Comparison of ENCODE assay signal across 21 cellular contexts in the genomic region with DNA sequence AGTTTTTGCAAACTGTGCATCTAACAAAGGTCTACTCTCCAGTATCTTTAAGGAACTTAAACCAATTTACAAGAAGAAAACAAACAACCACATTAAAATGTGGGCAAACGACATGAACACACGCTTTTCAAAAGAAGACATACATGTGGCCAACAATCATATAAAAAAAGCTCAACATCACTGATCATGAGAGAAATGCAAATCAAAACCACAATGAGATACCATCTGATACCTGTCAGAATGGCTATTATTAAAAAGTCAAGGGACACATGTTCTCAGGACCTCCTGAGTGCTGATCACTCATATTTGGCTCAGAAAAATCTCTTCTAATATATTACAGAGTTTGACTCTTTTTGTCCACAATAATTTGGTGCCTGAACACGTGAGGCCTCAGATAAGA. TPM values are rescaled to one million over a fixed set of nuclear protein-coding genes. Genes with fewer than 3 reads are reported as not detected.
DNase-seq lines count a peak whose midpoint lies in the region; ATAC-seq and TF ChIP-seq lines count a peak whose summit lies in the region.
"Had no signal": no experiment of that assay in that cellular context is flagged by ENCODE, and none has a peak within 500 bp of the region (broad histone marks: within the 10 kb centered on the region; RNA-seq: fewer than 3 reads in every experiment).

No MANE protein-coding gene starts in this region.

- no peak overlapping the region for H3K9ac ChIP-seq in Loucy (ENCODE audit: low read depth, low read length, poor library complexity, severe bottlenecking)

- ATAC-seq in GM18517 (IDR thresholded peaks at IDR 0.05; ENCODE audit: unreplicated experiment): peak; percentile 44
- ATAC-seq in GM21825 (IDR thresholded peaks at IDR 0.05; ENCODE audit: unreplicated experiment): peak; percentile 17
- ATAC-seq in stimulated activated naive B cell treated with anti-CD40 and anti-IgM and Interleukin-4, amounts not matched to agents 10 μg/mL and 1 μg/mL and 100 μg/mL, for 72 hours (replicated peaks): peak; percentile 46 to 51
- ATAC-seq in GM19452 (IDR thresholded peaks at IDR 0.05; ENCODE audit: unreplicated experiment): no peak
- ATAC-seq: activated CD8-positive, alpha-beta memory T cell treated with anti-CD3 and anti-CD28 coated beads, Interleukin-2, amount 10 ng/mL, durations not matched to agents 7 days and 5 days; gastrocnemius medialis; naive thymus-derived CD4-positive, alpha-beta T cell had no signal

- H3K36me3 ChIP-seq in Loucy (ENCODE audit: insufficient read depth, low read length): no peaks in the 10 kb centered on the region
- no peaks in the 10 kb centered on the region for H3K36me3 ChIP-seq in left ventricle myocardium inferior
- H3K36me3 ChIP-seq: gastrocnemius medialis, tibial artery had no signal

- TF ChIP-seq CTCF in Loucy (conservative IDR thresholded peaks at IDR 0.05; ENCODE audit: low read length) (no peak), chondrocyte (IDR thresholded peaks at IDR 0.05) (no peak), left ventricle myocardium inferior (IDR thresholded peaks at IDR 0.05; ENCODE audit: borderline replicate concordance) (no peak)

- no peak for DNase-seq in stimulated activated naive B cell treated with anti-CD40 and anti-IgM and Interleukin-4, amounts not matched to agents 10 μg/mL and 1 μg/mL and 100 μg/mL, for 72 hours
- DNase-seq in chondrocyte (ENCODE audit: low spot score): no peak
- DNase-seq in left ventricle myocardium inferior: no peak
- DNase-seq: activated CD4-positive, alpha-beta T cell treated with anti-CD3 and anti-CD28 coated beads for 1 hour; activated CD8-positive, alpha-beta memory T cell treated with anti-CD3 and anti-CD28 coated beads, Interleukin-2, amount 10 ng/mL, durations not matched to agents 7 days and 5 days; activated naive CD4-positive, alpha-beta T cell; gastrocnemius medialis; GDM1; Kasumi-1; naive thymus-derived CD4-positive, alpha-beta T cell; NCI-H1436 treated with DMSO at 0.1 percent for 48 hours; NCI-H446; tibial artery had no signal

- no peak overlapping the region for H2AFZ ChIP-seq in Loucy (ENCODE audit: low read length)

- H3K4me3 ChIP-seq in Loucy (ENCODE audit: low read length, poor library complexity, severe bottlenecking) (no peak overlapping the region), left ventricle myocardium inferior (no peak overlapping the region)
- H3K4me3 ChIP-seq: coronary artery, gastrocnemius medialis, skin epidermis, tibial artery had no signal

- peaks cover 15 to 25% of the 10 kb centered on the region in 2 donors for H3K36me3 Mint-ChIP-seq in stimulated activated naive B cell treated with anti-CD40 and anti-IgM and Interleukin-4, amounts not matched to agents 10 μg/mL and 1 μg/mL and 100 μg/mL, for 72 hours
- H3K36me3 Mint-ChIP-seq in chondrocyte (ENCODE audit: low read depth): no peaks in the 10 kb centered on the region
- H3K36me3 Mint-ChIP-seq: activated CD8-positive, alpha-beta memory T cell treated with anti-CD3 and anti-CD28 coated beads, Interleukin-2, amount 10 ng/mL, durations not matched to agents 7 days and 5 days; naive thymus-derived CD4-positive, alpha-beta T cell had no signal

- no peaks in the 10 kb centered on the region for H3K9me2 ChIP-seq in Loucy (replicated peaks; ENCODE audit: low read depth, low read length)

- peak overlapping the region; percentile 82 to 88 for H3K4me3 Mint-ChIP-seq in stimulated activated naive B cell treated with anti-CD40 and anti-IgM and Interleukin-4, amounts not matched to agents 10 μg/mL and 1 μg/mL and 100 μg/mL, for 72 hours
- no peak overlapping the region for H3K4me3 Mint-ChIP-seq in chondrocyte (ENCODE audit: unreplicated experiment)
- H3K4me3 Mint-ChIP-seq: activated CD8-positive, alpha-beta memory T cell treated with anti-CD3 and anti-CD28 coated beads, Interleukin-2, amount 10 ng/mL, durations not matched to agents 7 days and 5 days; T-helper 2 cell treated with Interferon-gamma antibody and Interleukin-4, amounts not matched to agents 5 μg/mL and 100 μg/mL, for 36 hours had no signal

- H3K79me2 ChIP-seq in Loucy (ENCODE audit: insufficient read depth, low read length): no peaks in the 10 kb centered on the region

- H3F3A ChIP-seq in Loucy (ENCODE audit: low read depth): peaks cover 5% of the 10 kb centered on the region; the same call in 1 of the 2 replicates

- intact Hi-C loops in left ventricle myocardium inferior (cut with micrococcal nuclease): no loop called here

- H3K4me1 ChIP-seq in Loucy (ENCODE audit: insufficient read depth, low read length, poor library complexity, severe bottlenecking) (peaks cover 8% of the 10 kb centered on the region), left ventricle myocardium inferior (no peaks in the 10 kb centered on the region)
- H3K4me1 ChIP-seq: gastrocnemius medialis, tibial artery had no signal

- H4K20me1 ChIP-seq in Loucy (ENCODE audit: insufficient read depth, low read length, poor library complexity, severe bottlenecking): no peaks in the 10 kb centered on the region

- H3K27ac Mint-ChIP-seq in stimulated activated naive B cell treated with anti-CD40 and anti-IgM and Interleukin-4, amounts not matched to agents 10 μg/mL and 1 μg/mL and 100 μg/mL, for 72 hours: peak overlapping the region; percentile 93
- no peak overlapping the region for H3K27ac Mint-ChIP-seq in chondrocyte (ENCODE audit: unreplicated experiment)
- H3K27ac Mint-ChIP-seq: activated CD8-positive, alpha-beta memory T cell treated with anti-CD3 and anti-CD28 coated beads, Interleukin-2, amount 10 ng/mL, durations not matched to agents 7 days and 5 days; naive thymus-derived CD4-positive, alpha-beta T cell; T-helper 2 cell treated with Interferon-gamma antibody and Interleukin-4, amounts not matched to agents 5 μg/mL and 100 μg/mL, for 36 hours had no signal

- H3K27me3 Mint-ChIP-seq in stimulated activated naive B cell treated with anti-CD40 and anti-IgM and Interleukin-4, amounts not matched to agents 10 μg/mL and 1 μg/mL and 100 μg/mL, for 72 hours: no peaks in the 10 kb centered on the region
- H3K27me3 Mint-ChIP-seq in chondrocyte (ENCODE audit: low read depth): no peaks in the 10 kb centered on the region

- peak overlapping the region; percentile 10 for H3K4me2 ChIP-seq in Loucy (ENCODE audit: low read depth, low read length, poor library complexity, severe bottlenecking)

- no peaks in the 10 kb centered on the region for H3K27me3 ChIP-seq in Loucy (ENCODE audit: insufficient read depth, low read length, poor library complexity, severe bottlenecking)
- H3K27me3 ChIP-seq in left ventricle myocardium inferior (ENCODE audit: low read depth): no peaks in the 10 kb centered on the region
- H3K27me3 ChIP-seq: gastrocnemius medialis, tibial artery had no signal

- H3K9me3 ChIP-seq in Loucy (ENCODE audit: insufficient read depth, low read depth, low read length): no peaks in the 10 kb centered on the region
- H3K9me3 ChIP-seq in left ventricle myocardium inferior (replicated peaks): peaks cover 43% of the 10 kb centered on the region
- H3K9me3 ChIP-seq: gastrocnemius medialis, tibial artery had no signal

- no peak overlapping the region for H3K27ac ChIP-seq in left ventricle myocardium inferior (replicated peaks)
- H3K27ac ChIP-seq: coronary artery, gastrocnemius medialis, tibial artery had no signal

- H3K9me3 Mint-ChIP-seq in stimulated activated naive B cell treated with anti-CD40 and anti-IgM and Interleukin-4, amounts not matched to agents 10 μg/mL and 1 μg/mL and 100 μg/mL, for 72 hours: peaks cover 7 to 13% of the 10 kb centered on the region in 2 donors
- peaks cover 47% of the 10 kb centered on the region for H3K9me3 Mint-ChIP-seq in chondrocyte (ENCODE audit: low read depth)
- H3K9me3 Mint-ChIP-seq: T-helper 2 cell treated with Interferon-gamma antibody and Interleukin-4, amounts not matched to agents 5 μg/mL and 100 μg/mL, for 36 hours had no signal

- H3K4me1 Mint-ChIP-seq in stimulated activated naive B cell treated with anti-CD40 and anti-IgM and Interleukin-4, amounts not matched to agents 10 μg/mL and 1 μg/mL and 100 μg/mL, for 72 hours: peaks cover 44 to 58% of the 10 kb centered on the region in 2 donors
- no peaks in the 10 kb centered on the region for H3K4me1 Mint-ChIP-seq in chondrocyte (ENCODE audit: low read depth)

RNA-seq across cellular contexts. Expression of gene LILRB1, which starts 14.2 kb away (rescaled TPM):
- not detected in 3 replicates for total RNA-seq in chondrocyte
- 1.5 TPM for total RNA-seq in left ventricle myocardium inferior
- total RNA-seq: epithelial cell of proximal tubule had no signal

RNA-seq across cellular contexts. Expression of gene LILRA1, which starts 22.6 kb away (rescaled TPM):
- total RNA-seq in chondrocyte (not detected in 3 replicates), left ventricle myocardium inferior (0.22 TPM)
- total RNA-seq: activated CD8-positive, alpha-beta memory T cell treated with anti-CD3 and anti-CD28 coated beads, Interleukin-2, amount 10 ng/mL, durations not matched to agents 7 days and 5 days; epithelial cell of proximal tubule had no signal

RNA-seq across cellular contexts. Expression of gene LILRA2, which starts 42.5 kb away (rescaled TPM):
- total RNA-seq in chondrocyte (not detected in 3 replicates), left ventricle myocardium inferior (1.6 TPM)
- total RNA-seq: epithelial cell of proximal tubule had no signal

RNA-seq across cellular contexts. Expression of gene LILRB4, which starts 46.7 kb away (rescaled TPM):
- total RNA-seq in chondrocyte (not detected in 3 replicates), left ventricle myocardium inferior (4.0 TPM)
- total RNA-seq: activated CD8-positive, alpha-beta memory T cell treated with anti-CD3 and anti-CD28 coated beads, Interleukin-2, amount 10 ng/mL, durations not matched to agents 7 days and 5 days; epithelial cell of proximal tubule had no signal
